ENCODE assay signal across 22 cellular contexts in genomic region chr6:149024361-149024760, GRCh38.
DNase-seq lines count a peak whose midpoint lies in the region; ATAC-seq, FAIRE-seq and TF ChIP-seq lines count a peak whose summit lies in the region.
"Had no signal": no experiment of that assay in that cellular context is flagged by ENCODE, and none has a peak within 500 bp of the region (broad histone marks: within the 10 kb centered on the region; RNA-seq: fewer than 3 reads in every experiment).

No MANE protein-coding gene starts in this region.

- H3K9ac ChIP-seq in astrocyte (ENCODE audit: low read length) = no peak overlapping the region
- H3K9ac ChIP-seq in mesendoderm (ENCODE audit: low read length) = no peak overlapping the region
- H3K9ac ChIP-seq: GM23248 had no signal

- H3K27me3 Mint-ChIP-seq in astrocyte (ENCODE audit: low read depth, unreplicated experiment) = no peaks in the 10 kb centered on the region
- H3K27me3 Mint-ChIP-seq: CD4-positive, CD25-positive, alpha-beta regulatory T cell; CD8-positive, alpha-beta memory T cell; IgD-negative memory B cell had no signal

- H3K27ac ChIP-seq in astrocyte (ENCODE audit: low read depth, low read length) (no peak overlapping the region), mesendoderm (ENCODE audit: low read depth, low read length) (no peak overlapping the region)
- H3K27ac ChIP-seq: GM23248 had no signal

- H2BK5ac ChIP-seq in mesendoderm (ENCODE audit: low read length) = no peak overlapping the region

- FAIRE-seq in astrocyte (lab: Jason Lieb, UNC) = peak; percentile 39
- FAIRE-seq: A204.1, GM12878, HepG2 had no signal

- H3K56ac ChIP-seq in mesendoderm (ENCODE audit: low read length) = no peak overlapping the region

- H3K79me1 ChIP-seq in mesendoderm (ENCODE audit: low read length) = no peaks in the 10 kb centered on the region

- H3K23ac ChIP-seq in mesendoderm (ENCODE audit: low read length) = no peak overlapping the region

- no peak overlapping the region for H3K4ac ChIP-seq in mesendoderm (ENCODE audit: low read depth, low read length)

- H3K9me3 ChIP-seq in astrocyte (ENCODE audit: insufficient read depth, low read depth, low read length) = no peaks in the 10 kb centered on the region
- H3K9me3 ChIP-seq: BE2C, HAP-1 had no signal

- H3K4me1 Mint-ChIP-seq in astrocyte (ENCODE audit: low read depth, unreplicated experiment) = peaks cover 3% of the 10 kb centered on the region

- H4K20me1 ChIP-seq in astrocyte (ENCODE audit: insufficient read depth, low read length) = no peaks in the 10 kb centered on the region

- H2BK120ac ChIP-seq in mesendoderm (ENCODE audit: low read depth, low read length) = no peak overlapping the region

- H4K5ac ChIP-seq in mesendoderm (ENCODE audit: low read length) = no peak overlapping the region

- H3K4me2 ChIP-seq in astrocyte (ENCODE audit: low read length) (no peak overlapping the region), mesendoderm (ENCODE audit: low read length) (no peak overlapping the region)

- H2BK15ac ChIP-seq in mesendoderm (replicated peaks; ENCODE audit: low read depth) = no peak overlapping the region

- H3K4me1 ChIP-seq in astrocyte (ENCODE audit: insufficient read depth, low read length) = peaks cover 8% of the 10 kb centered on the region
- H3K4me1 ChIP-seq in mesendoderm (ENCODE audit: control insufficient read depth, low read depth, low read length) = no peaks in the 10 kb centered on the region
- H3K4me1 ChIP-seq: BE2C, HAP-1 had no signal

- no peak overlapping the region for H4K8ac ChIP-seq in mesendoderm (ENCODE audit: low read depth, low read length)

- no peak overlapping the region for H3K18ac ChIP-seq in mesendoderm (ENCODE audit: low read length)

- H3K36me3 ChIP-seq in astrocyte (ENCODE audit: insufficient read depth, low read length) (peaks cover 3% of the 10 kb centered on the region), mesendoderm (ENCODE audit: control insufficient read depth, insufficient read depth, low read length) (no peaks in the 10 kb centered on the region)
- H3K36me3 ChIP-seq: BE2C, HAP-1 had no signal

- H3K4me3 Mint-ChIP-seq in astrocyte (ENCODE audit: unreplicated experiment) = no peak overlapping the region
- H3K4me3 Mint-ChIP-seq: CD4-positive, CD25-positive, alpha-beta regulatory T cell; CD8-positive, alpha-beta memory T cell; IgD-negative memory B cell had no signal

- ATAC-seq in HG03442 (IDR thresholded peaks at IDR 0.05; ENCODE audit: unreplicated experiment) = no peak
- ATAC-seq in HG02763 (IDR thresholded peaks at IDR 0.05; ENCODE audit: unreplicated experiment) = no peak
- ATAC-seq: GM12878, HepG2 had no signal

- WGBS in mesendoderm (ENCODE audit: extremely low coverage, insufficient coverage, low lambda C conversion rate) = no CpG with 5 or more reads among the region's 1 CpG

- H3K9me3 Mint-ChIP-seq in astrocyte (ENCODE audit: unreplicated experiment) = peaks cover 5% of the 10 kb centered on the region

- no peak overlapping the region for H3K27ac Mint-ChIP-seq in astrocyte (ENCODE audit: unreplicated experiment)

- no peak overlapping the region for H2AFZ ChIP-seq in astrocyte (ENCODE audit: low read depth, low read length)
- H2AFZ ChIP-seq: GM23248 had no signal

- H3K79me2 ChIP-seq in astrocyte (ENCODE audit: insufficient read depth, low read length) = no peaks in the 10 kb centered on the region
- no peaks in the 10 kb centered on the region for H3K79me2 ChIP-seq in mesendoderm (ENCODE audit: control insufficient read depth, insufficient read depth, low read length)

- peak; percentile 20 for DNase-seq in RPMI7951 (ENCODE audit: low read depth)
- DNase-seq in astrocyte (ENCODE audit: low read depth) = no peak
- DNase-seq in mesendoderm = peak; percentile 24
- DNase-seq in stimulated activated CD4-positive, alpha-beta T cell treated with anti-CD3 and anti-CD28 coated beads, Interleukin-4, amount 100 ng/mL, for 24 hours = no peak
- DNase-seq: ACHN; BE2C; C1 segment of cervical spinal cord; CD4-positive, CD25-positive, alpha-beta regulatory T cell; CD8-positive, alpha-beta memory T cell; COR-L47; DMS 273 treated with DMSO at 0.1 percent for 48 hours; DMS53; DND-41; EL; GM23248 had no signal

- no peak overlapping the region for H2AK5ac ChIP-seq in mesendoderm (ENCODE audit: low read length)

- peaks cover 5% of the 10 kb centered on the region for H3K36me3 Mint-ChIP-seq in astrocyte (ENCODE audit: low read depth, unreplicated experiment)
- H3K36me3 Mint-ChIP-seq: CD4-positive, CD25-positive, alpha-beta regulatory T cell had no signal

- no peak for TF ChIP-seq CTCF in astrocyte (IDR thresholded peaks at IDR 0.05; ENCODE audit: insufficient read depth, low read depth, low read length)

- no peaks in the 10 kb centered on the region for H3K27me3 ChIP-seq in astrocyte (ENCODE audit: insufficient read depth, low read length)
- no peaks in the 10 kb centered on the region for H3K27me3 ChIP-seq in mesendoderm (ENCODE audit: insufficient read depth, low read length, poor library complexity)

- H3K4me3 ChIP-seq in astrocyte (ENCODE audit: insufficient read depth, low read depth, low read length) (no peak overlapping the region), mesendoderm (ENCODE audit: low read length) (no peak overlapping the region)
- H3K4me3 ChIP-seq: GM12878, GM23248, HAP-1 had no signal

Comparison
In these comparisons a context has a peak if more than half of its experiments do, and no peak if none do; other contexts are left out.
1. DNase-seq: peak in RPMI7951 (single experiment) and mesendoderm (single experiment); none in astrocyte (single experiment) and stimulated activated CD4-positive, alpha-beta T cell treated with anti-CD3 and anti-CD28 coated beads, Interleukin-4, amount 100 ng/mL, for 24 hours (single experiment).